8 cellular contexts compared by ENCODE assay signal in genomic region chr3:23944007-23944760, GRCh38. TPM values are rescaled to one million over a fixed set of nuclear protein-coding genes. Genes with fewer than 3 reads are reported as not detected.
DNase-seq lines count a peak whose midpoint lies in the region; ATAC-seq, FAIRE-seq and TF ChIP-seq lines count a peak whose summit lies in the region.

No MANE protein-coding gene starts in this region.

- H3K27ac ChIP-seq in kidney (ENCODE audit: low read depth in 2 of 2, low read length in 2 of 2) (peak overlapping the region in 1 of 2 donors; percentile 90), thyroid gland (peak overlapping the region; percentile 71 to 97 (median 97))

- peaks cover 13% of the 10 kb centered on the region for H3K4me1 Mint-ChIP-seq in activated CD4-positive, alpha-beta T cell treated with anti-CD3 and anti-CD28 coated beads, Interleukin-2, amount 10 ng/mL, durations not matched to agents 24 days and 14 days
- peaks cover 23% of the 10 kb centered on the region for H3K4me1 Mint-ChIP-seq in activated naive CD8-positive, alpha-beta T cell (ENCODE audit: low read depth)

- H3K27me3 ChIP-seq in thyroid gland: no peaks in the 10 kb centered on the region

- no peak for FAIRE-seq in kidney (lab: Jason Lieb, UNC)

- peak overlapping the region; percentile 38 for H3K27ac Mint-ChIP-seq in activated CD4-positive, alpha-beta T cell treated with anti-CD3 and anti-CD28 coated beads, Interleukin-2, amount 10 ng/mL, durations not matched to agents 24 days and 14 days
- H3K27ac Mint-ChIP-seq in activated naive CD8-positive, alpha-beta T cell: peak overlapping the region; percentile 89

- WGBS in thyroid gland, 2 donors: 15 to 16% methylated on average over 13 of the region's 13 CpGs

- H3K4me3 Mint-ChIP-seq in activated CD4-positive, alpha-beta T cell treated with anti-CD3 and anti-CD28 coated beads, Interleukin-2, amount 10 ng/mL, durations not matched to agents 24 days and 14 days: peak overlapping the region; percentile 82
- peak overlapping the region; percentile 92 for H3K4me3 Mint-ChIP-seq in activated naive CD8-positive, alpha-beta T cell

- TF ChIP-seq CTCF in kidney (IDR thresholded peaks at IDR 0.05; ENCODE audit: borderline replicate concordance, extremely low read depth, insufficient read depth): no peak
- no peak for TF ChIP-seq CTCF in thyroid gland (IDR thresholded peaks at IDR 0.05)

- no peak for DNase-seq in activated CD4-positive, alpha-beta T cell treated with anti-CD3 and anti-CD28 coated beads, Interleukin-2, amount 10 ng/mL, durations not matched to agents 24 days and 14 days
- DNase-seq in activated CD4-positive, alpha-beta T cell treated with anti-CD3 and anti-CD28 coated beads for 48 hours: no peak
- no peak for DNase-seq in kidney
- no peak for DNase-seq in thyroid gland
- DNase-seq in HUDEP-2 (lab: John Stamatoyannopoulos, UW; ENCODE audit: unreplicated experiment in 76 of 76): no peak

- peak overlapping the region; percentile 24 to 37 for H3K9ac ChIP-seq in kidney (ENCODE audit: low read length in 2 of 2)

- H3K27me3 Mint-ChIP-seq in activated CD4-positive, alpha-beta T cell treated with anti-CD3 and anti-CD28 coated beads, Interleukin-2, amount 10 ng/mL, durations not matched to agents 24 days and 14 days: peaks cover 37% of the 10 kb centered on the region
- no peaks in the 10 kb centered on the region for H3K27me3 Mint-ChIP-seq in activated naive CD8-positive, alpha-beta T cell

- H3K4me3 ChIP-seq in kidney (ENCODE audit: low read length in 2 of 2) (peak overlapping the region; percentile 66 to 67), thyroid gland (replicated peaks in 1 of 3) (peak overlapping the region in 2 of 3 donors; percentile 73 to 74)

- H3K36me3 ChIP-seq in kidney (ENCODE audit: control insufficient read depth in 1 of 2, insufficient read depth in 2 of 2, low read length in 2 of 2): no peaks in the 10 kb centered on the region
- no peaks in the 10 kb centered on the region for H3K36me3 ChIP-seq in thyroid gland

- no peaks in the 10 kb centered on the region for H3K9me3 Mint-ChIP-seq in activated CD4-positive, alpha-beta T cell treated with anti-CD3 and anti-CD28 coated beads, Interleukin-2, amount 10 ng/mL, durations not matched to agents 24 days and 14 days
- no peaks in the 10 kb centered on the region for H3K9me3 Mint-ChIP-seq in activated naive CD8-positive, alpha-beta T cell (ENCODE audit: low read depth)

- intact Hi-C loops in activated CD4-positive, alpha-beta T cell treated with anti-CD3 and anti-CD28 coated beads, Interleukin-2, amount 10 ng/mL, durations not matched to agents 24 days and 14 days (cut with micrococcal nuclease): loop anchor here (1.0 kb wide), 1 partner anchor 9 kb away; no protein-coding TSS in a partner anchor
- intact Hi-C loops in kidney (cut with DNase I): no loop called here
- intact Hi-C loops in thyroid gland (cut with DNase I): no loop called here

- no peaks in the 10 kb centered on the region for H3K9me3 ChIP-seq in kidney (ENCODE audit: control insufficient read depth in 1 of 2, low read length in 2 of 2)
- H3K9me3 ChIP-seq in thyroid gland: no peaks in the 10 kb centered on the region

- H3K4me1 ChIP-seq in kidney (ENCODE audit: control insufficient read depth in 1 of 2, insufficient read depth in 1 of 2, low read depth in 1 of 2, low read length in 2 of 2) (peaks cover 17 to 18% of the 10 kb centered on the region in 2 donors), thyroid gland (peaks cover 25 to 27% of the 10 kb centered on the region in 2 donors)

- peaks cover 2% of the 10 kb centered on the region for H3K36me3 Mint-ChIP-seq in activated CD4-positive, alpha-beta T cell treated with anti-CD3 and anti-CD28 coated beads, Interleukin-2, amount 10 ng/mL, durations not matched to agents 24 days and 14 days (ENCODE audit: low read depth)
- peaks cover 4% of the 10 kb centered on the region for H3K36me3 Mint-ChIP-seq in activated naive CD8-positive, alpha-beta T cell

- ATAC-seq in GM18870 (IDR thresholded peaks at IDR 0.05; ENCODE audit: unreplicated experiment) (no peak), esophagus mucosa (no peak)

- no peak for TF ChIP-seq POLR2A in thyroid gland (IDR thresholded peaks at IDR 0.05)

RNA-seq across cellular contexts. Expression of gene NR1D2, which starts 0.9 kb away (rescaled TPM):
- total RNA-seq in activated CD4-positive, alpha-beta T cell treated with anti-CD3 and anti-CD28 coated beads, Interleukin-2, amount 10 ng/mL, durations not matched to agents 24 days and 14 days: 3.0 and 3.1 TPM in 2 replicates
- total RNA-seq in kidney (49.3 TPM), thyroid gland (100 to 1,000 TPM in 1 of 4 donors, 10 to 100 TPM in 3; 44.2 to 108 (median 68.1) TPM), esophagus mucosa (14.1 TPM)
- 7.1 TPM for polyA plus RNA-seq in kidney (ENCODE audit: insufficient read depth, low read depth, low replicate concordance)

RNA-seq across cellular contexts. Expression of gene RPL15, which starts 27.3 kb away (rescaled TPM):
- 1,840 and 1,850 TPM in 2 replicates for total RNA-seq in activated CD4-positive, alpha-beta T cell treated with anti-CD3 and anti-CD28 coated beads, Interleukin-2, amount 10 ng/mL, durations not matched to agents 24 days and 14 days
- total RNA-seq in kidney (1,508 TPM), thyroid gland (1,000 to 10,000 TPM; 1,700 to 2,512 (median 2,310) TPM), esophagus mucosa (1,347 TPM)
- polyA plus RNA-seq in kidney (ENCODE audit: insufficient read depth, low read depth, low replicate concordance): 2,114 TPM

RNA-seq across cellular contexts. Expression of gene NKIRAS1, which starts 27.4 kb away (rescaled TPM):
- 4.8 and 5.2 TPM in 2 replicates for total RNA-seq in activated CD4-positive, alpha-beta T cell treated with anti-CD3 and anti-CD28 coated beads, Interleukin-2, amount 10 ng/mL, durations not matched to agents 24 days and 14 days
- total RNA-seq in kidney (7.1 TPM), thyroid gland (10 to 100 TPM; 17.5 to 22.2 (median 19.7) TPM), esophagus mucosa (4.1 TPM)
- polyA plus RNA-seq in kidney (ENCODE audit: insufficient read depth, low read depth, low replicate concordance): 17.2 TPM
